In genomic region chr7:143512488-143513340, GRCh38 we compare ENCODE assay signal across 31 cellular contexts. TPM values are rescaled to one million over a fixed set of nuclear protein-coding genes. Genes with fewer than 3 reads are reported as not detected.
DNase-seq lines count a peak whose midpoint lies in the region; ATAC-seq, FAIRE-seq and TF ChIP-seq lines count a peak whose summit lies in the region.
"Had no signal": no experiment of that assay in that cellular context is flagged by ENCODE, and none has a peak within 500 bp of the region (broad histone marks: within the 10 kb centered on the region; RNA-seq: fewer than 3 reads in every experiment).

No MANE protein-coding gene starts in this region.

- no peak overlapping the region for H2AFZ ChIP-seq in osteoblast (ENCODE audit: low read length)
- H2AFZ ChIP-seq: GM23338, neural progenitor cell had no signal

- H3K79me2 ChIP-seq in osteoblast (ENCODE audit: insufficient read depth, low read length), result no peaks in the 10 kb centered on the region

- FAIRE-seq in pancreas (lab: Jason Lieb, UNC), result no peak
- FAIRE-seq: astrocyte, GM18507, kidney had no signal

- no peaks in the 10 kb centered on the region for H3K36me3 ChIP-seq in esophagus squamous epithelium
- no peaks in the 10 kb centered on the region for H3K36me3 ChIP-seq in osteoblast (ENCODE audit: insufficient read depth, low read length)
- H3K36me3 ChIP-seq in WERI-Rb-1, result no peaks in the 10 kb centered on the region
- H3K36me3 ChIP-seq in pancreas, result no peaks in the 10 kb centered on the region
- H3K36me3 ChIP-seq: BE2C, neural progenitor cell, upper lobe of left lung had no signal

- POLR2A ChIA-PET in RWPE1 (lab: Yijun Ruan, JAX; ENCODE audit: low non-redundant PET), result no interaction called here
- POLR2A ChIA-PET in HEK293T (lab: Yijun Ruan, JAX), result no interaction called here

- no peak for ATAC-seq in pancreas
- ATAC-seq: activated T-helper 17 cell treated with anti-CD3 and anti-CD28 coated beads, Interleukin-2, amount 50 U/mL, for 72 hours; psoas muscle; T-helper 17 cell had no signal

- H3K27me3 ChIP-seq in esophagus squamous epithelium, result no peaks in the 10 kb centered on the region
- H3K27me3 ChIP-seq in osteoblast (ENCODE audit: insufficient read depth, low read length), result no peaks in the 10 kb centered on the region
- H3K27me3 ChIP-seq in WERI-Rb-1 (ENCODE audit: insufficient read depth, low read depth, severe bottlenecking), result no peaks in the 10 kb centered on the region
- no peaks in the 10 kb centered on the region for H3K27me3 ChIP-seq in pancreas
- H3K27me3 ChIP-seq: BE2C, upper lobe of left lung had no signal

- in situ Hi-C loops in G401 (cut with HindIII; ENCODE audit: low sequenced_read_pairs), result no loop called here

- WGBS in esophagus squamous epithelium, 2 donors, result 42 to 53% methylated on average over 8 of the region's 8 CpGs
- WGBS in pancreas, 2 donors, result 58 to 63% methylated on average over 8 of the region's 8 CpGs

- H3K4me1 ChIP-seq in esophagus squamous epithelium, result peaks cover 6 to 35% (median 11%) of the 10 kb centered on the region in 3 donors
- H3K4me1 ChIP-seq in osteoblast (ENCODE audit: insufficient read depth, low read length), result peaks cover 3% of the 10 kb centered on the region
- H3K4me1 ChIP-seq in pancreas, result no peaks in the 10 kb centered on the region
- H3K4me1 ChIP-seq: BE2C, psoas muscle, upper lobe of left lung had no signal

- peak overlapping the region; percentile 88 for H3K27ac ChIP-seq in RWPE1
- H3K27ac ChIP-seq in esophagus squamous epithelium, result peak overlapping the region in 3 of 4 donors; percentile 40 to 76 (median 54)
- no peak overlapping the region for H3K27ac ChIP-seq in osteoblast (ENCODE audit: low read depth, low read length)
- no peak overlapping the region for H3K27ac ChIP-seq in WERI-Rb-1
- H3K27ac ChIP-seq in pancreas, result no peak overlapping the region
- H3K27ac ChIP-seq: neural progenitor cell, psoas muscle, upper lobe of left lung had no signal

- H3K9me3 ChIP-seq in esophagus squamous epithelium, result no peaks in the 10 kb centered on the region
- no peaks in the 10 kb centered on the region for H3K9me3 ChIP-seq in osteoblast (ENCODE audit: low read depth, low read length)
- no peaks in the 10 kb centered on the region for H3K9me3 ChIP-seq in WERI-Rb-1 (ENCODE audit: severe bottlenecking)
- no peaks in the 10 kb centered on the region for H3K9me3 ChIP-seq in pancreas
- H3K9me3 ChIP-seq: BE2C, psoas muscle, upper lobe of left lung had no signal

- TF ChIP-seq POLR2A in esophagus squamous epithelium (IDR thresholded peaks at IDR 0.05), result no peak

- H3K4me2 ChIP-seq in osteoblast (ENCODE audit: insufficient read depth, low read length), result no peak overlapping the region
- H3K4me2 ChIP-seq: GM23338, neural progenitor cell had no signal

- no peak overlapping the region for H3K4me3 ChIP-seq in esophagus squamous epithelium
- no peak overlapping the region for H3K4me3 ChIP-seq in osteoblast (ENCODE audit: insufficient read depth, low read length)
- no peak overlapping the region for H3K4me3 ChIP-seq in WERI-Rb-1 (ENCODE audit: low read depth, low read length)
- no peak overlapping the region for H3K4me3 ChIP-seq in pancreas
- H3K4me3 ChIP-seq: GM23338, neural progenitor cell, psoas muscle, upper lobe of left lung had no signal

- CTCF ChIA-PET in RWPE1 (lab: Yijun Ruan, JAX), result no interaction called here
- CTCF ChIA-PET in HEK293T (lab: Yijun Ruan, JAX), result interaction anchor here (0.6 kb wide), 1 partner anchor 110 kb away, joined by 5 read pairs; no protein-coding TSS in a partner anchor

- TF ChIP-seq CTCF in RWPE1 (conservative IDR thresholded peaks at IDR 0.05; ENCODE audit: low read depth) (no peak), esophagus squamous epithelium (IDR thresholded peaks at IDR 0.05) (no peak), osteoblast (IDR thresholded peaks at IDR 0.05; ENCODE audit: extremely low read depth, low read depth, low read length) (no peak), WERI-Rb-1 (IDR thresholded peaks at IDR 0.05; ENCODE audit: low read depth, low read length) (no peak), pancreas (IDR thresholded peaks at IDR 0.05) (no peak)

- intact Hi-C loops in esophagus squamous epithelium (cut with DNase I) (no loop called here), pancreas (cut with DNase I) (no loop called here)

- H4K20me1 ChIP-seq in osteoblast (ENCODE audit: insufficient read depth, low read length), result no peaks in the 10 kb centered on the region

- peak; percentile 34 for DNase-seq in AG08395 (ENCODE audit: low spot score)
- peak; percentile 50 for DNase-seq in RWPE1 (ENCODE audit: low spot score)
- no peak for DNase-seq in esophagus squamous epithelium (lab: John Stamatoyannopoulos, UW)
- DNase-seq in osteoblast (ENCODE audit: insufficient read length, low spot score, missing footprints), result peak; percentile 89
- DNase-seq in G401 (ENCODE audit: low spot score), result no peak
- no peak for DNase-seq in WERI-Rb-1
- no peak for DNase-seq in HEK293T (ENCODE audit: extremely low spot score)
- DNase-seq in pancreas, result no peak
- DNase-seq: activated CD4-positive, alpha-beta T cell treated with anti-CD3 and anti-CD28 coated beads, Interleukin-2, amount 10 ng/mL, durations not matched to agents 7 days and 5 days; activated CD8-positive, alpha-beta memory T cell treated with anti-CD3 and anti-CD28 coated beads, Interleukin-2, amount 50 U/mL, for 4 hours; BE2C; GF-D8; KG1; kidney; MV-4-11; NCI-H1694 treated with DMSO at 0.1 percent for 48 hours; NCI-H2171 treated with DMSO at 0.1 percent for 48 hours; NCI-H526; psoas muscle; T-helper 17 cell; upper lobe of left lung had no signal

TF ChIP-seq in HEK293T, 16 proteins besides CTCF, POLR2A, EP300 and RAD21:
- TF ChIP-seq TARDBP (IDR thresholded peaks at IDR 0.05) (no peak), ARNT (IDR thresholded peaks at IDR 0.05) (no peak)

RNA-seq across cellular contexts. Expression of gene TAS2R41, which starts 35.0 kb away (rescaled TPM):
- total RNA-seq in esophagus squamous epithelium (under 1 TPM in 1 of 4 donors, not detected in 3; 0.70 TPM), osteoblast (not detected in 2 replicates), pancreas (under 1 TPM in 1 of 6 donors, not detected in 5; 0.16 TPM)
- total RNA-seq in G401 (2014; rRNA removed; shearing (Covaris generic)), result not detected in 2 replicates
- not detected for polyA plus RNA-seq in pancreas
- total RNA-seq: A172; activated T-helper 17 cell treated with anti-CD3 and anti-CD28 coated beads, Interleukin-2, amount 50 U/mL, for 72 hours; astrocyte; cerebellum; HT1080; kidney; mucosa of gallbladder; psoas muscle; skeletal muscle tissue had no signal
- polyA plus RNA-seq: GM23338, psoas muscle had no signal

RNA-seq across cellular contexts. Expression of gene CTAGE15, which starts 58.9 kb away (rescaled TPM):
- total RNA-seq in esophagus squamous epithelium, result 1 to 10 TPM in 2 of 4 donors, not detected in 2; 1.4 to 2.3 TPM
- 0.88 TPM in 1 of 2 replicates, not detected in the other for total RNA-seq in osteoblast
- not detected in 2 replicates for total RNA-seq in G401 (2014; rRNA removed; shearing (Covaris generic))
- total RNA-seq in pancreas, result under 1 TPM in 4 of 6 donors, not detected in 2; 0.23 to 0.87 (median 0.43) TPM
- polyA plus RNA-seq in pancreas, result not detected
- total RNA-seq: A172, astrocyte, HT1080 had no signal
- polyA plus RNA-seq: GM23338, psoas muscle had no signal

Comparison
In these comparisons a context has a peak if more than half of its experiments do, and no peak if none do; other contexts are left out.
1. DNase-seq: peak in AG08395 (single experiment), RWPE1 (single experiment) and osteoblast (single experiment); none in esophagus squamous epithelium (single experiment), G401 (single experiment), WERI-Rb-1 (single experiment), HEK293T (single experiment) and pancreas (0 of 6).
2. H3K27ac ChIP-seq: peak in RWPE1 (single experiment) and esophagus squamous epithelium (3 of 4); none in osteoblast (single experiment), WERI-Rb-1 (single experiment) and pancreas (0 of 4).